8 cellular contexts compared by ENCODE assay signal in the genomic region with DNA sequence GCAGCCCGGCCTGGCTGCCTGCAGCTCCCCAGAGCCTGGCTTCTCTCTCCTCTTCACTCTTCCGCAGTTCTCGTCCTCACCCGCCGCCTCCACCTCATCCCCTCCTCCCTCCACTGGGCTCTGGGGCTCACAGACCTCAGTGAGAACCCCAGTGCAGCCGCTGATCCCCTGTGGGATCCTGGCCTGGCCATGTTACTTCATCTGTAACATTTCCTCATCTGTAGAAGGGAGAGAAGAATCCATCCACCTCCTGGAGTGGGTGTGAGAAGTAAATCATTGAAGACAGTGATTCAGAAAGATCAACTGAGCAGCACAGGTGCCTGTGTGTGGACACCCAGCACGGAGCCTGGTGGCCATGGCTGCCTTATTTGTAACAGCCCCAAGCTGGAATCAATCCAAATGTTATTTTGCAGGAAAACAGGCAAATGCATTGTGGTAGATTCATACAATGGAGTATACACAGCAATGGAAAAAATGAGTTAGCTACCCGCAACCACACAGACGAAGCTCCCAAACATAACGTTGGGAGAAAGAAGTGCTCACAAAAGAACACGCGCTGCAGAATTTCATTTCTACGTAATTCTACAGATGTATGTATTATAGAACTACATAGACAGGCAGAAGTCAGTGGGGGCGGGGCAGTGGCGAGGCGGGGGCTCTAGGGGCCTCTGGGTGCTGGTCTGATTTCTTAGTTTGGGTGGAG. TPM values are rescaled to one million over a fixed set of nuclear protein-coding genes. Genes with fewer than 3 reads are reported as not detected.
DNase-seq lines count a peak whose midpoint lies in the region; ATAC-seq and TF ChIP-seq lines count a peak whose summit lies in the region.

No MANE protein-coding gene starts in this region.

- no peaks in the 10 kb centered on the region for H3K79me2 ChIP-seq in hepatocyte

- peak; percentile 75 for DNase-seq in activated effector memory CD4-positive, alpha-beta T cell treated with anti-CD3 and anti-CD28 coated beads, Interleukin-2, amount 50 U/mL, for 16 hours
- DNase-seq in activated effector memory CD4-positive, alpha-beta T cell treated with Interleukin-2 at 50 U/mL for 16 hours, result no peak
- DNase-seq in activated CD4-positive, alpha-beta T cell treated with anti-CD3 and anti-CD28 coated beads, Interleukin-2, amount 50 U/mL, for 1 hour, result peak; percentile 43
- peak; percentile 50 for DNase-seq in hepatocyte (ENCODE audit: low spot score)
- no peak for DNase-seq in cortex of kidney (lab: John Stamatoyannopoulos, UW)
- DNase-seq in iPS-NIHi7 (ENCODE audit: extremely low spot score), result no peak

- H3K27me3 ChIP-seq in hepatocyte, result peaks cover 2% of the 10 kb centered on the region

- ATAC-seq in HG02840 (IDR thresholded peaks at IDR 0.05; ENCODE audit: low FRiP score, unreplicated experiment), result no peak

- no peak for TF ChIP-seq CTCF in hepatocyte (IDR thresholded peaks at IDR 0.05; ENCODE audit: poor library complexity)

- H4K20me1 ChIP-seq in hepatocyte (ENCODE audit: insufficient read depth, poor library complexity, severe bottlenecking), result no peaks in the 10 kb centered on the region

- H3K36me3 ChIP-seq in hepatocyte (replicated peaks; ENCODE audit: insufficient read depth, low read depth), result no peaks in the 10 kb centered on the region

- H2AFZ ChIP-seq in hepatocyte, result no peak overlapping the region

- no peaks in the 10 kb centered on the region for H3K9me2 ChIP-seq in hepatocyte (replicated peaks; ENCODE audit: insufficient read depth)

- 78% methylated on average over 16 of the region's 16 CpGs for WGBS in hepatocyte (ENCODE audit: low lambda C conversion rate, missing lambda C conversion rate)

- no peaks in the 10 kb centered on the region for H3K9me3 ChIP-seq in hepatocyte (ENCODE audit: low read depth)

- H3K4me1 ChIP-seq in hepatocyte (ENCODE audit: insufficient read depth), result peaks cover 17% of the 10 kb centered on the region

- H3K4me2 ChIP-seq in hepatocyte, result no peak overlapping the region

- H3K27ac ChIP-seq in hepatocyte (peak overlapping the region; percentile 27), temporal lobe (ENCODE audit: low read depth, low read length) (peak overlapping the region; percentile 98)

- no peak overlapping the region for H3K4me3 ChIP-seq in hepatocyte

RNA-seq across cellular contexts. Expression of gene LAPTM5, which starts 8.7 kb away (rescaled TPM):
- total RNA-seq in hepatocyte (3.2 and 5.1 TPM in 2 replicates), temporal lobe (3.9 TPM)
- polyA plus RNA-seq in hepatocyte, result 2.6 and 5.4 TPM in 2 replicates

RNA-seq across cellular contexts. Expression of gene MATN1, which starts 25.5 kb away (rescaled TPM):
- 0.47 and 2.0 TPM in 2 replicates for total RNA-seq in hepatocyte
- polyA plus RNA-seq in hepatocyte, result 3.4 and 3.7 TPM in 2 replicates
- under 0.01 TPM for total RNA-seq in temporal lobe

Comparison
In these comparisons a context has a peak if more than half of its experiments do, and no peak if none do; other contexts are left out.
1. DNase-seq: peak in activated effector memory CD4-positive, alpha-beta T cell treated with anti-CD3 and anti-CD28 coated beads, Interleukin-2, amount 50 U/mL, for 16 hours (single experiment), activated CD4-positive, alpha-beta T cell treated with anti-CD3 and anti-CD28 coated beads, Interleukin-2, amount 50 U/mL, for 1 hour (single experiment) and hepatocyte (single experiment); none in activated effector memory CD4-positive, alpha-beta T cell treated with Interleukin-2 at 50 U/mL for 16 hours (single experiment), cortex of kidney (single experiment) and iPS-NIHi7 (single experiment).